Comparison of ENCODE assay signal across 1 cellular context in genomic region chr7:69445549-69445948, GRCh38.
TF ChIP-seq lines count a peak whose summit lies in the region.

No MANE protein-coding gene starts in this region.

TF ChIP-seq in SK-N-SH treated with all-trans-retinoic acid at 6 μM for 48 hours, 23 proteins besides CTCF, POLR2A, EP300 and RAD21 (continued from another document):
- TF ChIP-seq, protein P1, sequence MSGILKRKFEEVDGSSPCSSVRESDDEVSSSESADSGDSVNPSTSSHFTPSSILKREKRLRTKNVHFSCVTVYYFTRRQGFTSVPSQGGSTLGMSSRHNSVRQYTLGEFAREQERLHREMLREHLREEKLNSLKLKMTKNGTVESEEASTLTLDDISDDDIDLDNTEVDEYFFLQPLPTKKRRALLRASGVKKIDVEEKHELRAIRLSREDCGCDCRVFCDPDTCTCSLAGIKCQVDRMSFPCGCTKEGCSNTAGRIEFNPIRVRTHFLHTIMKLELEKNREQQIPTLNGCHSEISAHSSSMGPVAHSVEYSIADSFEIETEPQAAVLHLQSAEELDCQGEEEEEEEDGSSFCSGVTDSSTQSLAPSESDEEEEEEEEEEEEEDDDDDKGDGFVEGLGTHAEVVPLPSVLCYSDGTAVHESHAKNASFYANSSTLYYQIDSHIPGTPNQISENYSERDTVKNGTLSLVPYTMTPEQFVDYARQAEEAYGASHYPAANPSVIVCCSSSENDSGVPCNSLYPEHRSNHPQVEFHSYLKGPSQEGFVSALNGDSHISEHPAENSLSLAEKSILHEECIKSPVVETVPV (CRISPR knock-in tag; IDR thresholded peaks at IDR 0.05): no peak
- TF ChIP-seq SNAI2 (CRISPR knock-in tag; IDR thresholded peaks at IDR 0.05) (no peak), GLIS3 (CRISPR knock-in tag; IDR thresholded peaks at IDR 0.05) (no peak), CSDC2 (CRISPR knock-in tag; IDR thresholded peaks at IDR 0.05) (no peak), ZC3H10 (CRISPR knock-in tag; IDR thresholded peaks at IDR 0.05) (no peak)
